In the genomic region with DNA sequence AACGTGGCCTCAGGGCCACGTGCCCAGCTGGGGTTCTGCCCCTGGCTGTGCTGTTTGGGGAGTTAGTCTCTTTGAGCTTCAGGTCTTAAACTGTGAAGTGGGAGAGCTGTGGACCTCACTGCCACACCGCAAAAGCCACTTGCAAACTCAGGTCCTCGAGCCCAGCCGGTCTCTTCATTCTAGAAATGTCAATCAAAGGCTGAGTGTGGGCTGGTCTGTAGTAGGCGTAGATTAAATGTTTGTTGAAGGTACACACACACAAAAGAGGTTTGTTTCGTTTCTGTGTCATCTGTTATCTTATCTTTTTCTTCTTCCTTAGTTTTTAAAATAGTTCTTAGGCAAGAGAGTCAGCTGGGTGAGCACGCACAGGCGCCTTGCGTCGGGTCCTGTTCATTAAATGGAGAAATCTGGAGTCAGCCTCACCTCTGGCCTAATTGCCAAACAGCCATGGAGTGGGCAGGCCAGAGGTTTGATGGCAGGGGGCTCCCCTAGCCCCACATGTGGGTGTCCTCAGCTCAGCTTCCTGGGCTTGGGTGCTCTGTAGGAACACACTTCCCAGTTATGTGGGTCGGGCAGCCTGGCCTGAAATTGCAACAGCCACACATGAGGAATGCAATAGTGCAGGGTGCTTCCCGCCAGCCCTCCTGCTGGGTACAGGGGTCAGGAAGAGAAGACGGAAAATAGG, we compare ENCODE assay signal across 16 cellular contexts. TPM values are rescaled to one million over a fixed set of nuclear protein-coding genes. Genes with fewer than 3 reads are reported as not detected.
DNase-seq lines count a peak whose midpoint lies in the region; ATAC-seq lines count a peak whose summit lies in the region.
"Had no signal": no experiment of that assay in that cellular context is flagged by ENCODE, and none has a peak within 500 bp of the region (broad histone marks: within the 10 kb centered on the region; RNA-seq: fewer than 3 reads in every experiment).

No MANE protein-coding gene starts in this region.

- no peaks in the 10 kb centered on the region for H3K36me3 ChIP-seq in BLaER1 treated with 17β-estradiol and CSF1 and Interleukin-3, amounts not matched to agents 10 nM and 100 nM
- H3K36me3 ChIP-seq: heart left ventricle had no signal

- peaks cover 19 to 99% (median 71%) of the 10 kb centered on the region in 10 experiments; a peak in 19 of 20 replicates for H3K4me1 ChIP-seq in BLaER1 treated with 17β-estradiol and CSF1 and Interleukin-3, amounts not matched to agents 10 nM and 100 nM

- peak overlapping the region in 3 of 11 experiments; percentile 1 to 49 (median 35); a peak in 1 of 22 replicates for H3K27ac ChIP-seq in BLaER1 treated with 17β-estradiol and CSF1 and Interleukin-3, amounts not matched to agents 10 nM and 100 nM
- H3K27ac ChIP-seq: heart left ventricle, HL-60 had no signal

- peak; percentile 74 for DNase-seq in HuH-7 (ENCODE audit: low spot score)
- peak in 1 of 3 experiments; percentile 10 for DNase-seq in effector memory CD8-positive, alpha-beta T cell
- no peak for DNase-seq in natural killer cell treated with Interleukin-12 subunit alpha and Interleukin-12 subunit beta and Interleukin-15 and Interleukin-18, amount 100 ng/mL, for 72 hours (ENCODE audit: low spot score)
- DNase-seq: central memory CD4-positive, alpha-beta T cell; effector CD4-positive, alpha-beta T cell; GF-D8; KG1; midbrain; nucleus accumbens; T-helper 2 cell had no signal

- peaks cover 0 to 23% (median 5%) of the 10 kb centered on the region in 11 experiments; a peak in 9 of 22 replicates for H3K9me3 ChIP-seq in BLaER1 treated with 17β-estradiol and CSF1 and Interleukin-3, amounts not matched to agents 10 nM and 100 nM (replicated peaks in 1 of 11)

- H4K20me1 ChIP-seq in BLaER1 treated with 17β-estradiol and CSF1 and Interleukin-3, amounts not matched to agents 10 nM and 100 nM: peaks cover 0 to 31% (median 0%) of the 10 kb centered on the region in 11 experiments; a peak in 4 of 22 replicates

- ATAC-seq in effector memory CD8-positive, alpha-beta T cell (replicated peaks): peak; percentile 70
- peak; percentile 47 to 73 for ATAC-seq in natural killer cell treated with Interleukin-12 subunit alpha and Interleukin-12 subunit beta and Interleukin-15 and Interleukin-18, amount 100 ng/mL, for 72 hours
- no peak for ATAC-seq in GM18868 (IDR thresholded peaks at IDR 0.05; ENCODE audit: unreplicated experiment)
- no peak for ATAC-seq in GM18498 (IDR thresholded peaks at IDR 0.05; ENCODE audit: unreplicated experiment)
- no peak for ATAC-seq in HG02973 (IDR thresholded peaks at IDR 0.05; ENCODE audit: unreplicated experiment)

- no peaks in the 10 kb centered on the region for H3K27me3 ChIP-seq in BLaER1 treated with 17β-estradiol and CSF1 and Interleukin-3, amounts not matched to agents 10 nM and 100 nM
- H3K27me3 ChIP-seq: heart left ventricle had no signal

- H3K36me3 Mint-ChIP-seq in effector memory CD8-positive, alpha-beta T cell (ENCODE audit: insufficient read depth): no peaks in the 10 kb centered on the region
- no peaks in the 10 kb centered on the region for H3K36me3 Mint-ChIP-seq in natural killer cell treated with Interleukin-12 subunit alpha and Interleukin-12 subunit beta and Interleukin-15 and Interleukin-18, amount 100 ng/mL, for 72 hours

- 0 out of 22 replicates have a peak overlapping the region, but pooled peaks of 1 of the 11 experiments have one; percentile 18 for H3K9ac ChIP-seq in BLaER1 treated with 17β-estradiol and CSF1 and Interleukin-3, amounts not matched to agents 10 nM and 100 nM

- peak overlapping the region; percentile 33 to 84 (median 66); a peak in 19 of 22 replicates for H3K4me2 ChIP-seq in BLaER1 treated with 17β-estradiol and CSF1 and Interleukin-3, amounts not matched to agents 10 nM and 100 nM

- peak overlapping the region in 1 of 2 donors; percentile 57 for H3K4me3 Mint-ChIP-seq in effector memory CD8-positive, alpha-beta T cell
- peak overlapping the region; percentile 30 for H3K4me3 Mint-ChIP-seq in natural killer cell treated with Interleukin-12 subunit alpha and Interleukin-12 subunit beta and Interleukin-15 and Interleukin-18, amount 100 ng/mL, for 72 hours

- H3K9me3 Mint-ChIP-seq in effector memory CD8-positive, alpha-beta T cell: no peaks in the 10 kb centered on the region
- no peaks in the 10 kb centered on the region for H3K9me3 Mint-ChIP-seq in natural killer cell treated with Interleukin-12 subunit alpha and Interleukin-12 subunit beta and Interleukin-15 and Interleukin-18, amount 100 ng/mL, for 72 hours

- H3K4me3 ChIP-seq in BLaER1 treated with 17β-estradiol and CSF1 and Interleukin-3, amounts not matched to agents 10 nM and 100 nM: no peak overlapping the region
- H3K4me3 ChIP-seq: heart left ventricle had no signal

- peaks cover 10 to 11% of the 10 kb centered on the region in 2 donors for H3K4me1 Mint-ChIP-seq in effector memory CD8-positive, alpha-beta T cell (ENCODE audit: low read depth in 2 of 2)
- H3K4me1 Mint-ChIP-seq in natural killer cell treated with Interleukin-12 subunit alpha and Interleukin-12 subunit beta and Interleukin-15 and Interleukin-18, amount 100 ng/mL, for 72 hours (ENCODE audit: low read depth in 2 of 2): peaks cover 10 to 14% of the 10 kb centered on the region in 2 donors

- peaks cover 13 to 14% of the 10 kb centered on the region in 2 donors for H3K27me3 Mint-ChIP-seq in effector memory CD8-positive, alpha-beta T cell
- peaks cover 28% of the 10 kb centered on the region in 2 donors for H3K27me3 Mint-ChIP-seq in natural killer cell treated with Interleukin-12 subunit alpha and Interleukin-12 subunit beta and Interleukin-15 and Interleukin-18, amount 100 ng/mL, for 72 hours

- H3K27ac Mint-ChIP-seq in effector memory CD8-positive, alpha-beta T cell: no peak overlapping the region
- H3K27ac Mint-ChIP-seq in natural killer cell treated with Interleukin-12 subunit alpha and Interleukin-12 subunit beta and Interleukin-15 and Interleukin-18, amount 100 ng/mL, for 72 hours: no peak overlapping the region

RNA-seq across cellular contexts. Expression of gene PSAPL1, which starts 0.8 kb away (rescaled TPM):
- total RNA-seq in natural killer cell treated with Interleukin-12 subunit alpha and Interleukin-12 subunit beta and Interleukin-15 and Interleukin-18, amount 100 ng/mL, for 72 hours: not detected

Comparison
In these comparisons a context has a peak if more than half of its experiments do, and no peak if none do; other contexts are left out.
1. ATAC-seq: peak in effector memory CD8-positive, alpha-beta T cell (single experiment) and natural killer cell treated with Interleukin-12 subunit alpha and Interleukin-12 subunit beta and Interleukin-15 and Interleukin-18, amount 100 ng/mL, for 72 hours (2 of 2); none in GM18868 (single experiment), GM18498 (single experiment) and HG02973 (single experiment).